9 cellular contexts compared by ENCODE assay signal in the genomic region with DNA sequence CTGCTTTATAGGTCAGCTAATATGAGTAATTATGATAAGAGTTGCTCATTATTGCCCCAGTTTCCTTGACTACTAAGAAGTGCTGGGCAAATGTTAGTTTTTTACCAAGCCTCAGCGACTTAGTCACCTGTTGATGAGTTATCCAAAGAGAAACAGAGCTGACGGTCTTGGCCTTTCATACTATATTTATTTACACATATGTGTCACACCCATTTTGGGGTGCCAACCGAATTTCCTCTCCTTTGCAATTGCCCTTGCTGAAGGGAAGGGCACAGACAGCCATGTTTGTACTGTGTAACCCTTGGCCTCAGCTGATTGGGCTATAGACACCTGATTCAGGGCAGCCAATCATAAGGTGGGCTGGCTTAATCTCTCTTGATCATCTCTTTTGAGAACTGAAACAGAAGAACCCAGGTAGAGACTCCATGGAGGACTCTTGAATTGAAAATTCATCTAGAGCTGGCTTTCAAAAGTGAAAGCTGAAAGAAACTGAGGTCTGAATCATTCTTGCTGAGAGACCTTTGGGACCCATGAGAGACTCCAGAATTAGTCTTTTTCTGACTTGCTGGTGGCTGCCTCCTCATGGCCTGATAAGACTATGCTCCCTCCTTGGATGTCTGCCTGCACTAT.
DNase-seq lines count a peak whose midpoint lies in the region; TF ChIP-seq lines count a peak whose summit lies in the region.
"Had no signal": no experiment of that assay in that cellular context is flagged by ENCODE, and none has a peak within 500 bp of the region (broad histone marks: within the 10 kb centered on the region; RNA-seq: fewer than 3 reads in every experiment).

No MANE protein-coding gene starts in this region.

- in situ Hi-C loops in GM13976 (cut with MboI; ENCODE audit: low sequenced_read_pairs, unreplicated experiment), result no loop called here

- intact Hi-C loops in ovary (cut with DNase I), result loop anchor here in 1 of 4 donors (10.0 kb wide), 1 partner anchor 174 kb away; no protein-coding TSS in a partner anchor

- H3K4me3 ChIP-seq in GM12865 (ENCODE audit: low read depth, low read length) (no peak overlapping the region), OCI-LY3 (ENCODE audit: low read length) (no peak overlapping the region), ovary (no peak overlapping the region)

- H3K4me1 ChIP-seq in OCI-LY3 (ENCODE audit: low read length) (peaks cover 39% of the 10 kb centered on the region), ovary (ENCODE audit: insufficient read depth) (no peaks in the 10 kb centered on the region)

- no peak overlapping the region for H2AFZ ChIP-seq in OCI-LY3 (ENCODE audit: low read depth, low read length)

- no peaks in the 10 kb centered on the region for H4K20me1 ChIP-seq in OCI-LY3 (ENCODE audit: insufficient read depth, low read length)

- DNase-seq in GM12865 (ENCODE audit: low read depth), result peak; percentile 65
- peak; percentile 12 for DNase-seq in GOT3 (lab: John Stamatoyannopoulos, UW)
- DNase-seq in kidney glomerular epithelial cell (lab: John Stamatoyannopoulos, UW), result peak; percentile 68
- DNase-seq in ovary, result no peak
- DNase-seq in NCI-H187 treated with DMSO at 0.1 percent for 48 hours (lab: John Stamatoyannopoulos, UW), result no peak
- DNase-seq in GM13976 (ENCODE audit: low spot score), result no peak
- no peak for DNase-seq in UCSD-AML1 (lab: John Stamatoyannopoulos, UW; ENCODE audit: unreplicated experiment)
- DNase-seq: right cardiac atrium had no signal

- H3K4me2 ChIP-seq in OCI-LY3 (ENCODE audit: low read length), result peak overlapping the region; percentile 24

- WGBS in ovary, 3 donors, result 37 to 59% (median 51%) methylated on average over 3 of the region's 3 CpGs

- H3K9me3 ChIP-seq in OCI-LY3 (ENCODE audit: insufficient read depth, low read length), result no peaks in the 10 kb centered on the region
- no peaks in the 10 kb centered on the region for H3K9me3 ChIP-seq in ovary

- H3K79me2 ChIP-seq in OCI-LY3 (ENCODE audit: low read length), result no peaks in the 10 kb centered on the region

- H3K27me3 ChIP-seq in OCI-LY3 (ENCODE audit: low read depth, low read length) (no peaks in the 10 kb centered on the region), ovary (no peaks in the 10 kb centered on the region)

- H3K36me3 ChIP-seq in OCI-LY3 (replicated peaks; ENCODE audit: low read depth, low read length), result no peaks in the 10 kb centered on the region
- no peaks in the 10 kb centered on the region for H3K36me3 ChIP-seq in ovary

- TF ChIP-seq CTCF in GM12865 (IDR thresholded peaks at IDR 0.05; ENCODE audit: insufficient read depth, low read depth, low read length, missing control alignments) (no peak), OCI-LY3 (IDR thresholded peaks at IDR 0.05; ENCODE audit: low read depth, low read length) (no peak), ovary (IDR thresholded peaks at IDR 0.05) (no peak), GM13976 (IDR thresholded peaks at IDR 0.05; ENCODE audit: borderline replicate concordance, control extremely low read depth, extremely low read depth, insufficient read depth, missing control alignments) (no peak)

- TF ChIP-seq EP300 in ovary (IDR thresholded peaks at IDR 0.05), result no peak

- no peak for TF ChIP-seq POLR2A in ovary (IDR thresholded peaks at IDR 0.05)

- H3K9ac ChIP-seq in OCI-LY3 (ENCODE audit: low read length), result no peak overlapping the region

- H3K27ac ChIP-seq in OCI-LY3 (ENCODE audit: low read length) (no peak overlapping the region), ovary (no peak overlapping the region)

Comparison
In these comparisons a context has a peak if more than half of its experiments do, and no peak if none do; other contexts are left out.
1. DNase-seq: peak in GM12865 (single experiment), GOT3 (single experiment) and kidney glomerular epithelial cell (single experiment); none in ovary (0 of 5), NCI-H187 treated with DMSO at 0.1 percent for 48 hours (single experiment), GM13976 (single experiment) and UCSD-AML1 (single experiment).